ENCODE assay signal across 25 cellular contexts in genomic region chr16:58842746-58843145, GRCh38.
DNase-seq lines count a peak whose midpoint lies in the region; ATAC-seq, FAIRE-seq and TF ChIP-seq lines count a peak whose summit lies in the region.
"Had no signal": no experiment of that assay in that cellular context is flagged by ENCODE, and none has a peak within 500 bp of the region (broad histone marks: within the 10 kb centered on the region; RNA-seq: fewer than 3 reads in every experiment).

No MANE protein-coding gene starts in this region.

- TF ChIP-seq EP300 in transverse colon (IDR thresholded peaks at IDR 0.05; ENCODE audit: low read depth) = no peak

- H3K36me3 ChIP-seq in transverse colon (no peaks in the 10 kb centered on the region), SJCRH30 (no peaks in the 10 kb centered on the region), testis (ENCODE audit: low read depth, missing control alignments) (no peaks in the 10 kb centered on the region)
- H3K36me3 ChIP-seq: HAP-1, ovary, stomach, upper lobe of left lung had no signal

- no peak overlapping the region for H3K4me3 ChIP-seq in transverse colon
- H3K4me3 ChIP-seq in SJCRH30 = no peak overlapping the region
- H3K4me3 ChIP-seq in testis = no peak overlapping the region
- H3K4me3 ChIP-seq: A549, HAP-1, ovary, stomach, upper lobe of left lung had no signal

- H3K9me3 ChIP-seq in transverse colon (no peaks in the 10 kb centered on the region), SJCRH30 (replicated peaks) (no peaks in the 10 kb centered on the region; the same call in 1 of the 2 replicates), testis (no peaks in the 10 kb centered on the region)
- H3K9me3 ChIP-seq: A549, HAP-1, ovary, stomach, upper lobe of left lung had no signal

- no peak for TF ChIP-seq POLR2A in transverse colon (IDR thresholded peaks at IDR 0.05)
- TF ChIP-seq POLR2A in testis (IDR thresholded peaks at IDR 0.05) = no peak

- peak; percentile 59 for FAIRE-seq in GM18507 (lab: Jason Lieb, UNC)
- peak; percentile 11 for FAIRE-seq in GM19239 (lab: Jason Lieb, UNC)
- FAIRE-seq: A549, colon had no signal

- DNase-seq in GM18507 (ENCODE audit: extremely low spot score, insufficient read length, low read depth) (no peak), GM19239 (ENCODE audit: insufficient read length, low spot score) (no peak), transverse colon (no peak), SJCRH30 (no peak), testis (no peak)
- DNase-seq: activated CD8-positive, alpha-beta T cell treated with anti-CD3 and anti-CD28 coated beads, Interleukin-2, amount 10 ng/mL, durations not matched to agents 7 days and 5 days; activated gamma-delta T cell treated with Interleukin-2 at 50 U/mL for 16 hours; effector memory CD4-positive, alpha-beta T cell; foreskin melanocyte; hippocampal formation; Kasumi-1; midbrain; NCI-H1694 treated with DMSO at 0.1 percent for 48 hours; NCI-H748 treated with DMSO at 0.1 percent for 48 hours; ovary; stimulated activated CD4-positive, alpha-beta T cell treated with anti-CD3 and anti-CD28 coated beads, Interleukin-4, amount 100 ng/mL, for 24 hours; stomach; upper lobe of left lung had no signal

- H3K4me1 ChIP-seq in transverse colon (no peaks in the 10 kb centered on the region), SJCRH30 (no peaks in the 10 kb centered on the region), testis (no peaks in the 10 kb centered on the region)
- H3K4me1 ChIP-seq: HAP-1, stomach, upper lobe of left lung had no signal

- H3K27me3 ChIP-seq in transverse colon (no peaks in the 10 kb centered on the region), SJCRH30 (no peaks in the 10 kb centered on the region), testis (no peaks in the 10 kb centered on the region)
- H3K27me3 ChIP-seq: ovary, stomach, upper lobe of left lung had no signal

- TF ChIP-seq CTCF in transverse colon (IDR thresholded peaks at IDR 0.05) (no peak), testis (IDR thresholded peaks at IDR 0.05) (no peak)

- ATAC-seq in GM21786 (IDR thresholded peaks at IDR 0.05; ENCODE audit: unreplicated experiment) = peak; percentile 59
- peak; percentile 57 for ATAC-seq in HG03159 (IDR thresholded peaks at IDR 0.05; ENCODE audit: unreplicated experiment)
- ATAC-seq in GM21576 (IDR thresholded peaks at IDR 0.05; ENCODE audit: unreplicated experiment) = no peak
- ATAC-seq: A549; activated CD8-positive, alpha-beta T cell treated with anti-CD3 and anti-CD28 coated beads, Interleukin-2, amount 10 ng/mL, durations not matched to agents 7 days and 5 days; esophagus mucosa had no signal

- H3K27ac ChIP-seq in transverse colon (no peak overlapping the region), SJCRH30 (no peak overlapping the region), testis (no peak overlapping the region)
- H3K27ac ChIP-seq: A549, ovary, stomach, upper lobe of left lung had no signal

- intact Hi-C loops in transverse colon (cut with DNase I; ENCODE audit: low total_unique reads) = no loop called here
- intact Hi-C loops in testis (cut with DNase I; ENCODE audit: low total_unique reads) = no loop called here

- in situ Hi-C loops in transverse colon (cut with MboI; ENCODE audit: low pct_ligation_motif_present in 1 of 4, low pct_unique_long_range_greater_than_20kb in 1 of 4, low sequenced_read_pairs in 3 of 4) = no loop called here
